16 cellular contexts compared by ENCODE assay signal in the genomic region with DNA sequence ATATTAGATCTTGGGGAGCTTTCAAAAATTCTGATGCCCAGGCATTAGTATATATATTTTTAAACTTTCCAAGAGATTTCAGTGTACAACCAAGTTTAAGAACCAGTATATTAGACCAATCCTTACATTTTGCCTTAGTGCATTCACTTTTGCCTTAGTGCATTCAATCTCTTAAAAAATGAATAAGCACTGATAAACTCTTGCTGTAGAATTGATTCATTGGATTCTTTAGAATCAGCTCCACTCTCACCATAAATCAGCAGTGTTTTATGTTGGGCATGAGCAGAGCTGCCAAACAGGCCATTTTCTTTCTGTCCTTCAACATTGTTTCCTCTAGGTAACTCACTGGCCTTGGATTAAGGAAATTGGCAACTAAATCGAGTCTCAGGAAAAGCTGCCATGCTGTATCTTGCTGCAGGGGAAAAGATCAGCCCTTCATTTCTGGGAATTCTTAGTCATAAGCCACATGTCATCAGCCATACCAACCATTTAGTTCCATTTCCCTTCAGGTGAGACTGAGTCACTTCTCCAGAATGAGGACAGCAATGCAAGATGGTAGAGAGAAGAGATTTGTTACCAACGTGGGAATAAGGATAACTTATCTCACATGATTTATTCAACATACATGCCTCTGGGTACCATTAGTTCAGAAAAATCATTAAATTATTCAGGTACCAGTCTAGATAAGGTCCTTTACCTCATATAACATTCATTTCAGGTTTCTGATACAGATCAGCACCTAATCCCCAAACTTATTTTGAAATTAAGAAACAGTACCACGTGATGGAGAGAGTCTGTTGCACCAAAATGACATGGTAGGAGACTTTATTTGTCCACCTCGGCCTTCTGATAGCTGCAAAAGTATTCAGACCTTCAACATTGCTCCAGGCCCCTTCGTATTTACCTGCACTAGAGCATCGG.
A peak's percentile ranks its signal among the peaks of the same experiment; 100 is the strongest.
DNase-seq lines count a peak whose midpoint lies in the region; TF ChIP-seq lines count a peak whose summit lies in the region.
"Had no signal": no experiment of that assay in that cellular context is flagged by ENCODE, and none has a peak within 500 bp of the region (broad histone marks: within the 10 kb centered on the region; RNA-seq: fewer than 3 reads in every experiment).

No MANE protein-coding gene starts in this region.

- peak overlapping the region; percentile 41 for H3K27ac Mint-ChIP-seq in activated naive CD8-positive, alpha-beta T cell
- H3K27ac Mint-ChIP-seq: activated naive CD4-positive, alpha-beta T cell treated with anti-CD3 and anti-CD28 coated beads for 36 hours; GM23338; mesothelial cell of epicardium had no signal

- no peaks in the 10 kb centered on the region for H3K36me3 ChIP-seq in osteoblast (ENCODE audit: insufficient read depth, low read length)

- peaks cover 16% of the 10 kb centered on the region for H3K4me1 Mint-ChIP-seq in activated naive CD8-positive, alpha-beta T cell (ENCODE audit: low read depth)
- H3K4me1 Mint-ChIP-seq: mesothelial cell of epicardium had no signal

- no peak overlapping the region for H3K27ac ChIP-seq in osteoblast (ENCODE audit: low read depth, low read length)

- H3K27me3 Mint-ChIP-seq in activated naive CD8-positive, alpha-beta T cell = no peaks in the 10 kb centered on the region

- H3K4me2 ChIP-seq in osteoblast (ENCODE audit: insufficient read depth, low read length) = no peak overlapping the region
- H3K4me2 ChIP-seq: GM23338 had no signal

- H4K20me1 ChIP-seq in osteoblast (ENCODE audit: insufficient read depth, low read length) = no peaks in the 10 kb centered on the region

- no peak overlapping the region for H3K4me3 ChIP-seq in osteoblast (ENCODE audit: insufficient read depth, low read length)
- H3K4me3 ChIP-seq: GM23338 had no signal

- no peaks in the 10 kb centered on the region for H3K79me2 ChIP-seq in osteoblast (ENCODE audit: insufficient read depth, low read length)

- H3K36me3 Mint-ChIP-seq in activated naive CD8-positive, alpha-beta T cell = no peaks in the 10 kb centered on the region
- H3K36me3 Mint-ChIP-seq: mesothelial cell of epicardium had no signal

- TF ChIP-seq CTCF in osteoblast (IDR thresholded peaks at IDR 0.05; ENCODE audit: extremely low read depth, low read depth, low read length) = no peak

- no peaks in the 10 kb centered on the region for H3K9me3 Mint-ChIP-seq in activated naive CD8-positive, alpha-beta T cell (ENCODE audit: low read depth)
- H3K9me3 Mint-ChIP-seq: activated naive CD4-positive, alpha-beta T cell treated with anti-CD3 and anti-CD28 coated beads for 36 hours; GM23338 had no signal

- peak; percentile 39 for DNase-seq in EL
- peak; percentile 73 for DNase-seq in HT1080 (ENCODE audit: low read depth)
- peak; percentile 46 for DNase-seq in osteoblast (ENCODE audit: insufficient read length, low spot score, missing footprints)
- no peak for DNase-seq in NCI-H82 treated with DMSO at 0.1 percent for 48 hours (lab: John Stamatoyannopoulos, UW; ENCODE audit: unreplicated experiment)
- no peak for DNase-seq in NOMO-1 treated with dmso at 0.1 percent for 144 hours (lab: John Stamatoyannopoulos, UW; ENCODE audit: unreplicated experiment)
- DNase-seq in NCI-H1436 treated with DMSO at 0.1 percent for 48 hours (lab: John Stamatoyannopoulos, UW) = no peak
- DNase-seq: activated naive CD4-positive, alpha-beta T cell treated with anti-CD3 and anti-CD28 coated beads for 36 hours; effector CD4-positive, alpha-beta T cell; GF-D8; hypothalamus; NCI-H1417 treated with DMSO at 0.1 percent for 48 hours; NCI-H2227 treated with DMSO at 0.1 percent for 48 hours; right cardiac atrium had no signal

- H3K9me3 ChIP-seq in osteoblast (ENCODE audit: low read depth, low read length) = no peaks in the 10 kb centered on the region

- H3K27me3 ChIP-seq in osteoblast (ENCODE audit: insufficient read depth, low read length) = no peaks in the 10 kb centered on the region

- H3K4me1 ChIP-seq in osteoblast (ENCODE audit: insufficient read depth, low read length) = no peaks in the 10 kb centered on the region

- no peak overlapping the region for H3K4me3 Mint-ChIP-seq in activated naive CD8-positive, alpha-beta T cell
- H3K4me3 Mint-ChIP-seq: activated naive CD4-positive, alpha-beta T cell treated with anti-CD3 and anti-CD28 coated beads for 36 hours; GM23338; mesothelial cell of epicardium had no signal

- no peak overlapping the region for H2AFZ ChIP-seq in osteoblast (ENCODE audit: low read length)
- H2AFZ ChIP-seq: GM23338 had no signal

Comparison
In these comparisons a context has a peak if more than half of its experiments do, and no peak if none do; other contexts are left out.
1. DNase-seq: peak in EL (single experiment), HT1080 (single experiment) and osteoblast (single experiment); none in NCI-H82 treated with DMSO at 0.1 percent for 48 hours (single experiment), NOMO-1 treated with dmso at 0.1 percent for 144 hours (single experiment) and NCI-H1436 treated with DMSO at 0.1 percent for 48 hours (single experiment).